1 cellular context compared by ENCODE assay signal in genomic region chr17:58328195-58329034, GRCh38.
TF ChIP-seq lines count a peak whose summit lies in the region.

TSPOAP1 (minus strand) TSS chr17:58328795; CDS start chr17:58327920, 875 bp downstream.

TF ChIP-seq in GM12878, 131 proteins besides CTCF, POLR2A, EP300 and RAD21 (continued from another document and continues in another):
- no peak for TF ChIP-seq ELK1 (IDR thresholded peaks at IDR 0.05; ENCODE audit: low read depth, low read length)
- no peak for TF ChIP-seq JUNB (IDR thresholded peaks at IDR 0.05)
- TF ChIP-seq ZNF622 (IDR thresholded peaks at IDR 0.05) = no peak
- TF ChIP-seq BMI1 (IDR thresholded peaks at IDR 0.05; ENCODE audit: borderline replicate concordance) = peak; percentile 97
- TF ChIP-seq CEBPB (IDR thresholded peaks at IDR 0.05; ENCODE audit: borderline replicate concordance in 1 of 2, low read depth in 2 of 2, low read length in 2 of 2) = no peak
- no peak for TF ChIP-seq IRF3 (IDR thresholded peaks at IDR 0.05)
- no peak for TF ChIP-seq FOXM1 (IDR thresholded peaks at IDR 0.05; ENCODE audit: low read depth, low read length)
- TF ChIP-seq ZNF274 (IDR thresholded peaks at IDR 0.05; ENCODE audit: insufficient read depth, insufficient read length) = no peak
- TF ChIP-seq MLLT1 (IDR thresholded peaks at IDR 0.05) = peak; percentile 90
- TF ChIP-seq ZNF217 (IDR thresholded peaks at IDR 0.05) = no peak
- TF ChIP-seq ZNF384 (IDR thresholded peaks at IDR 0.05; ENCODE audit: borderline replicate concordance, low read depth, low read length) = no peak
- no peak for TF ChIP-seq MYC (IDR thresholded peaks at IDR 0.05; ENCODE audit: insufficient read depth, insufficient read length, insufficient replicate concordance, low read length, severe bottlenecking)
- TF ChIP-seq EED (IDR thresholded peaks at IDR 0.05; ENCODE audit: low read depth) = no peak; the same call in 1 of the 2 replicates
- peak; percentile 86; the same call in 1 of the 2 replicates for TF ChIP-seq MXI1 (IDR thresholded peaks at IDR 0.05; ENCODE audit: low read depth, low read length)
- no peak; the same call in 1 of the 2 replicates for TF ChIP-seq USF2 (IDR thresholded peaks at IDR 0.05; ENCODE audit: borderline replicate concordance, low read depth, low read length)
- TF ChIP-seq POU2F2 (IDR thresholded peaks at IDR 0.05; ENCODE audit: borderline replicate concordance, low read depth, low read length) = peak; percentile 94
- TF ChIP-seq ZSCAN29 (IDR thresholded peaks at IDR 0.05) = no peak
- no peak; the same call in none of the 2 replicates for TF ChIP-seq PRDM15 (CRISPR knock-in tag; IDR thresholded peaks at IDR 0.05)
- peak; percentile 71 for TF ChIP-seq MYB (IDR thresholded peaks at IDR 0.05; ENCODE audit: borderline replicate concordance, low read depth, low read length)
- peak; percentile 67 for TF ChIP-seq ZNF687 (IDR thresholded peaks at IDR 0.05)
- no peak for TF ChIP-seq ATF3 (IDR thresholded peaks at IDR 0.05; ENCODE audit: borderline replicate concordance, extremely low read depth, low read depth, low read length)
- TF ChIP-seq HDAC6 (IDR thresholded peaks at IDR 0.05; ENCODE audit: unreplicated experiment) = peak; percentile 33
- TF ChIP-seq NR2F1 (conservative IDR thresholded peaks at IDR 0.05) = no peak
- TF ChIP-seq RB1 (IDR thresholded peaks at IDR 0.05; ENCODE audit: borderline replicate concordance) = no peak
- peak; percentile 15; the same call in 1 of the 2 replicates for TF ChIP-seq SPI1 (IDR thresholded peaks at IDR 0.05; ENCODE audit: borderline replicate concordance, insufficient read depth, low read depth, low read length)
- 0 out of 2 replicates have a peak, but pooled peaks have one; percentile 64 for TF ChIP-seq PAX5 (IDR thresholded peaks at IDR 0.05; ENCODE audit: borderline replicate concordance, low read depth, low read length)
- no peak for TF ChIP-seq TCF7 (IDR thresholded peaks at IDR 0.05; ENCODE audit: borderline replicate concordance)
- 0 out of 2 replicates have a peak, but pooled peaks have one; percentile 79 for TF ChIP-seq NFXL1 (IDR thresholded peaks at IDR 0.05; ENCODE audit: borderline replicate concordance)
- TF ChIP-seq HCFC1 (IDR thresholded peaks at IDR 0.05; ENCODE audit: low read length) = peak; percentile 12; the same call in 1 of the 2 replicates
- TF ChIP-seq IKZF2 (IDR thresholded peaks at IDR 0.05) = no peak
- TF ChIP-seq NKRF (conservative IDR thresholded peaks at IDR 0.05) = peak; percentile 14; the same call in 1 of the 2 replicates
- 0 out of 2 replicates have a peak, but pooled peaks have one; percentile 58 for TF ChIP-seq RCOR1 (conservative IDR thresholded peaks at IDR 0.05; ENCODE audit: low read depth, low read length)
- TF ChIP-seq NFIC (IDR thresholded peaks at IDR 0.05; ENCODE audit: low read depth, low read length) = no peak
- no peak for TF ChIP-seq IRF5 (IDR thresholded peaks at IDR 0.05; ENCODE audit: borderline replicate concordance)
- TF ChIP-seq KAT2A (conservative IDR thresholded peaks at IDR 0.05; ENCODE audit: control insufficient read depth, low read depth, low read length) = no peak
- TF ChIP-seq NFYA (IDR thresholded peaks at IDR 0.05; ENCODE audit: borderline replicate concordance, low read depth, low read length) = no peak
- TF ChIP-seq SREBF2 (IDR thresholded peaks at IDR 0.05; ENCODE audit: low read length) = no peak
- peak; percentile 78 for TF ChIP-seq MEF2A (IDR thresholded peaks at IDR 0.05; ENCODE audit: insufficient read depth, low read depth, low read length)
- TF ChIP-seq PKNOX1 (IDR thresholded peaks at IDR 0.05) = peak; percentile 43
- no peak; the same call in 1 of the 2 replicates for TF ChIP-seq CHD4 (IDR thresholded peaks at IDR 0.05)
- TF ChIP-seq TARDBP (IDR thresholded peaks at IDR 0.05; ENCODE audit: borderline replicate concordance) = peak; percentile 66
- TF ChIP-seq SRF (IDR thresholded peaks at IDR 0.05; ENCODE audit: low read depth in 2 of 2, low read length in 2 of 2) = peak in 1 of 2 experiments; percentile 51; a peak in 1 of 4 replicates
- TF ChIP-seq BRCA1 (IDR thresholded peaks at IDR 0.05; ENCODE audit: low read depth, low read length) = no peak
- TF ChIP-seq KDM1A (IDR thresholded peaks at IDR 0.05; ENCODE audit: borderline replicate concordance) = no peak
- peak; percentile 38 for TF ChIP-seq RELA (IDR thresholded peaks at IDR 0.05; ENCODE audit: borderline replicate concordance, partially characterized antibody)
- 0 out of 2 replicates have a peak, but pooled peaks have one; percentile 58 for TF ChIP-seq TAF1 (IDR thresholded peaks at IDR 0.05; ENCODE audit: borderline replicate concordance, low read depth, low read length)
- TF ChIP-seq POLR2AphosphoS5 (IDR thresholded peaks at IDR 0.05; ENCODE audit: low read length) = peak; percentile 93
- no peak for TF ChIP-seq MEF2B (IDR thresholded peaks at IDR 0.05; ENCODE audit: partially characterized antibody, poor library complexity, severe bottlenecking)
